In the genomic region with DNA sequence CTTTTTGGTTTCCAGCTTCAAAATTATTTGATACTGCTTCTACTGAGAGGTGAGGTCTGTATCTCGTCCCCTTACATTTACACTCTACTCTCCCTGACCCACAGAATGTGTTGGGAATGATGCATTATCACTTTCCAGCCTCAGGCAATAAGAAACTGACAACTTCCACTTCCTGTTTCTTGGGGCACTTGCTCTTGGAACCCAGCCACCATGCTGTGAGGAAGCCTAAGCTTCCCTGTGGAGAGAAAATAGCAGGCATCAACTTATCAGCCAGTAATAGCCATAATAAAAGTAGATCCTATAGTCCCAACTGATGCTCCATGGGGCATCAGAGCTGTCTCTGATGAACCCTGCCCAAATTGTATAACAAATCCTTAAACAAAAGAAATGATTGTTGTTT, we compare ENCODE assay signal across 11 cellular contexts. TPM values are rescaled to one million over a fixed set of nuclear protein-coding genes. Genes with fewer than 3 reads are reported as not detected.
DNase-seq lines count a peak whose midpoint lies in the region; ATAC-seq and TF ChIP-seq lines count a peak whose summit lies in the region.
"Had no signal": no experiment of that assay in that cellular context is flagged by ENCODE, and none has a peak within 500 bp of the region (broad histone marks: within the 10 kb centered on the region; RNA-seq: fewer than 3 reads in every experiment).

No MANE protein-coding gene starts in this region.

- intact Hi-C loops in colonic mucosa (cut with DNase I) = no loop called here

- H3K4me1 Mint-ChIP-seq in activated CD4-positive, alpha-beta T cell treated with anti-CD3 and anti-CD28 coated beads, Interleukin-2, amount 10 ng/mL, durations not matched to agents 7 days and 5 days = peaks cover 12% of the 10 kb centered on the region
- H3K4me1 Mint-ChIP-seq: activated B cell treated with CpG ODN at 0.5 μM for 24 hours, naive B cell had no signal

- peaks cover 26% of the 10 kb centered on the region for H3K9me3 Mint-ChIP-seq in activated CD4-positive, alpha-beta T cell treated with anti-CD3 and anti-CD28 coated beads, Interleukin-2, amount 10 ng/mL, durations not matched to agents 7 days and 5 days

- TF ChIP-seq CTCF in RWPE2 (IDR thresholded peaks at IDR 0.05; ENCODE audit: poor library complexity, severe bottlenecking) (no peak), colonic mucosa (IDR thresholded peaks at IDR 0.05) (no peak)

- ATAC-seq in GM18520 (IDR thresholded peaks at IDR 0.05; ENCODE audit: unreplicated experiment) (peak; percentile 3), HG03432 (IDR thresholded peaks at IDR 0.05; ENCODE audit: unreplicated experiment) (peak; percentile 25), RWPE2 (ENCODE audit: low read depth) (peak; percentile 45; the same call in 1 of the 3 replicates), HG03439 (IDR thresholded peaks at IDR 0.05; ENCODE audit: unreplicated experiment) (no peak)

- H3K27me3 Mint-ChIP-seq in activated CD4-positive, alpha-beta T cell treated with anti-CD3 and anti-CD28 coated beads, Interleukin-2, amount 10 ng/mL, durations not matched to agents 7 days and 5 days = no peaks in the 10 kb centered on the region
- H3K27me3 Mint-ChIP-seq: activated B cell treated with CpG ODN at 0.5 μM for 24 hours; CD4-positive, alpha-beta memory T cell; naive B cell had no signal

- POLR2A ChIA-PET in activated CD4-positive, alpha-beta T cell treated with anti-CD3 and anti-CD28 coated beads, Interleukin-2, amount 10 ng/mL, durations not matched to agents 7 days and 5 days (lab: Charles Lee) = no interaction called here

- H3K36me3 ChIP-seq in RWPE2 (ENCODE audit: low read depth) (peaks cover 12% of the 10 kb centered on the region), colonic mucosa (no peaks in the 10 kb centered on the region)

- no peak overlapping the region for H3K27ac Mint-ChIP-seq in activated CD4-positive, alpha-beta T cell treated with anti-CD3 and anti-CD28 coated beads, Interleukin-2, amount 10 ng/mL, durations not matched to agents 7 days and 5 days
- H3K27ac Mint-ChIP-seq: activated B cell treated with CpG ODN at 0.5 μM for 24 hours, naive B cell had no signal

- H3K4me1 ChIP-seq in RWPE2 (ENCODE audit: insufficient read depth, poor library complexity, severe bottlenecking) (peaks cover 16% of the 10 kb centered on the region), colonic mucosa (no peaks in the 10 kb centered on the region)

- no peak overlapping the region for H3K4me3 Mint-ChIP-seq in activated CD4-positive, alpha-beta T cell treated with anti-CD3 and anti-CD28 coated beads, Interleukin-2, amount 10 ng/mL, durations not matched to agents 7 days and 5 days
- H3K4me3 Mint-ChIP-seq: activated B cell treated with CpG ODN at 0.5 μM for 24 hours; CD4-positive, alpha-beta memory T cell; naive B cell had no signal

- no peak overlapping the region for H3K4me3 ChIP-seq in RWPE2 (ENCODE audit: severe bottlenecking)
- no peak overlapping the region for H3K4me3 ChIP-seq in colonic mucosa

- H3K36me3 Mint-ChIP-seq in activated CD4-positive, alpha-beta T cell treated with anti-CD3 and anti-CD28 coated beads, Interleukin-2, amount 10 ng/mL, durations not matched to agents 7 days and 5 days (ENCODE audit: low read depth) = peaks cover 62% of the 10 kb centered on the region

- DNase-seq in RWPE2 (ENCODE audit: low spot score) (no peak), iris pigment epithelial cell (ENCODE audit: low read depth) (peak; percentile 18), colonic mucosa (no peak)
- no peak for DNase-seq in activated CD4-positive, alpha-beta T cell treated with anti-CD3 and anti-CD28 coated beads, Interleukin-2, amount 10 ng/mL, durations not matched to agents 7 days and 5 days
- DNase-seq: activated B cell treated with CpG ODN at 0.5 μM for 24 hours; CD4-positive, alpha-beta memory T cell; naive B cell; NCI-H2227 treated with DMSO at 0.1 percent for 48 hours had no signal

- CTCF ChIA-PET in activated CD4-positive, alpha-beta T cell treated with anti-CD3 and anti-CD28 coated beads, Interleukin-2, amount 10 ng/mL, durations not matched to agents 7 days and 5 days (lab: Charles Lee) = interaction anchor here (1.1 to 1.5 kb wide), 2 partner anchors 51 to 56 kb away, joined by 3 to 5 read pairs; no protein-coding TSS in a partner anchor

- H3K27me3 ChIP-seq in RWPE2 (ENCODE audit: insufficient read depth, poor library complexity, severe bottlenecking) (no peaks in the 10 kb centered on the region), colonic mucosa (no peaks in the 10 kb centered on the region)

- no peak overlapping the region for H3K9ac ChIP-seq in colonic mucosa (ENCODE audit: low read depth in 2 of 2, low read length in 2 of 2)

- H3K9me3 ChIP-seq in RWPE2 (ENCODE audit: severe bottlenecking) = peaks cover 3% of the 10 kb centered on the region
- H3K9me3 ChIP-seq in colonic mucosa = no peaks in the 10 kb centered on the region

- H3K27ac ChIP-seq in RWPE2 (ENCODE audit: poor library complexity, severe bottlenecking) (no peak overlapping the region), colonic mucosa (no peak overlapping the region)

RNA-seq across cellular contexts. Expression of gene RELL1, which starts 32.6 kb away (rescaled TPM):
- total RNA-seq in activated CD4-positive, alpha-beta T cell treated with anti-CD3 and anti-CD28 coated beads, Interleukin-2, amount 10 ng/mL, durations not matched to agents 7 days and 5 days = 10 to 100 TPM; 32.3 to 35.1 TPM
- total RNA-seq in colonic mucosa = 10 to 100 TPM; 24.4 to 48.2 TPM
